Comparison of ENCODE assay signal across 32 cellular contexts in the genomic region with DNA sequence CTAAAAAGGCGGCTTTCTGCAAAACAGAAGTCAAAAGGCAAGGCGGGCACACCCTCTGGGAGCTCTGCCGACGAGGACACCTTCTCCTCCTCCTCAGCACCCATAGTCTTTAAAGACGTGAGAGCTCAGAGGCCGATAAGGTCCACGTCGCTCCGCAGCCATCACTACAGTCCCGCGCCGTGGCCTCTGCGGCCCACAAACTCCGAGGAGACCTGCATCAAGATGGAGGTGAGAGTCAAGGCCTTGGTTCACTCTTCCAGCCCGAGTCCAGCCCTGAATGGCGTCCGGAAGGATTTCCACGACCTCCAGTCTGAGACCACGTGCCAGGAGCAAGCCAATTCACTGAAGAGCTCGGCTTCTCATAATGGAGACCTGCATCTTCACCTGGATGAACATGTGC.
"Had no signal": no experiment of that assay in that cellular context is flagged by ENCODE, and none has a peak within 500 bp of the region (broad histone marks: within the 10 kb centered on the region; RNA-seq: fewer than 3 reads in every experiment).

No MANE protein-coding gene starts in this region.

- H3K27me3 Mint-ChIP-seq: activated B cell treated with CpG ODN at 0.5 μM for 24 hours; activated CD8-positive, alpha-beta T cell treated with anti-CD3 and anti-CD28 coated beads for 36 hours; activated naive CD8-positive, alpha-beta T cell; effector memory CD8-positive, alpha-beta T cell; T-helper 17 cell had no signal

- H3K4me3 Mint-ChIP-seq: activated B cell treated with CpG ODN at 0.5 μM for 24 hours; activated CD8-positive, alpha-beta T cell treated with anti-CD3 and anti-CD28 coated beads for 36 hours; activated naive CD8-positive, alpha-beta T cell; activated T-cell treated with anti-CD3 and anti-CD28 coated beads, Interleukin-2, amount 50 U/mL, for 4 hours; activated T-helper 17 cell treated with anti-CD3 and anti-CD28 coated beads, Interleukin-2, amount 50 U/mL, for 72 hours; effector memory CD8-positive, alpha-beta T cell; T-helper 17 cell; T-helper 2 cell treated with Interferon-gamma antibody and Interleukin-4, amounts not matched to agents 5 μg/mL and 100 μg/mL, for 36 hours had no signal

- H3K4me1 Mint-ChIP-seq: activated T-helper 17 cell treated with anti-CD3 and anti-CD28 coated beads, Interleukin-2, amount 50 U/mL, for 72 hours had no signal

- H3K27ac ChIP-seq: body of pancreas, esophagus muscularis mucosa, foreskin keratinocyte, gastrocnemius medialis, heart left ventricle, WERI-Rb-1 had no signal

- H3K36me3 ChIP-seq: WERI-Rb-1 had no signal

- H3K36me3 Mint-ChIP-seq: activated naive CD8-positive, alpha-beta T cell had no signal

- DNase-seq: activated B cell treated with CpG ODN at 0.5 μM for 24 hours; activated CD4-positive, alpha-beta T cell treated with anti-CD3 and anti-CD28 coated beads for 48 hours; activated CD4-positive, alpha-beta T cell treated with anti-CD3 and anti-CD28 coated beads, Interleukin-2, amount 50 U/mL, for 1 hour; activated CD4-positive, alpha-beta T cell treated with anti-CD3 and anti-CD28 coated beads, Interleukin-2, amount 50 U/mL, for 48 hours; activated CD8-positive, alpha-beta memory T cell treated with anti-CD3 and anti-CD28 coated beads for 24 hours; activated CD8-positive, alpha-beta T cell treated with anti-CD3 and anti-CD28 coated beads for 36 hours; activated effector memory CD4-positive, alpha-beta T cell treated with Interleukin-2 at 50 U/mL for 16 hours; activated gamma-delta T cell treated with Interleukin-2 at 50 U/mL for 16 hours; activated naive CD4-positive, alpha-beta T cell treated with anti-CD3 and anti-CD28 coated beads, Interleukin-2, amount 50 U/mL, for 16 hours; activated naive CD4-positive, alpha-beta T cell treated with Interleukin-2 at 50 U/mL for 16 hours; activated T-cell treated with anti-CD3 and anti-CD28 coated beads, Interleukin-2, amount 50 U/mL, for 4 hours; amniotic stem cell; aorta; body of pancreas; caudate nucleus; cortex of kidney; dermis blood vessel endothelial cell; effector CD4-positive, alpha-beta T cell; effector memory CD8-positive, alpha-beta T cell; erythroblast; foreskin keratinocyte; gastrocnemius medialis; glutamatergic neuron; heart left ventricle; T-helper 17 cell; T1000; WERI-Rb-1 had no signal

- H3K27me3 ChIP-seq: body of pancreas, esophagus muscularis mucosa, foreskin keratinocyte, gastrocnemius medialis, heart left ventricle had no signal

- H3K9me3 ChIP-seq: body of pancreas, esophagus muscularis mucosa, gastrocnemius medialis, heart left ventricle had no signal

- H3K4me3 ChIP-seq: body of pancreas, esophagus muscularis mucosa, gastrocnemius medialis, heart left ventricle had no signal

- H3K9me3 Mint-ChIP-seq: activated B cell treated with CpG ODN at 0.5 μM for 24 hours; activated CD8-positive, alpha-beta T cell treated with anti-CD3 and anti-CD28 coated beads for 36 hours; activated T-cell treated with anti-CD3 and anti-CD28 coated beads, Interleukin-2, amount 50 U/mL, for 4 hours; activated T-helper 17 cell treated with anti-CD3 and anti-CD28 coated beads, Interleukin-2, amount 50 U/mL, for 72 hours; effector memory CD8-positive, alpha-beta T cell; T-helper 2 cell treated with Interferon-gamma antibody and Interleukin-4, amounts not matched to agents 5 μg/mL and 100 μg/mL, for 36 hours had no signal

- H3K27ac Mint-ChIP-seq: activated B cell treated with CpG ODN at 0.5 μM for 24 hours; activated CD8-positive, alpha-beta T cell treated with anti-CD3 and anti-CD28 coated beads for 36 hours; activated naive CD8-positive, alpha-beta T cell; activated T-helper 17 cell treated with anti-CD3 and anti-CD28 coated beads, Interleukin-2, amount 50 U/mL, for 72 hours; effector memory CD8-positive, alpha-beta T cell; T-helper 17 cell; T-helper 2 cell treated with Interferon-gamma antibody and Interleukin-4, amounts not matched to agents 5 μg/mL and 100 μg/mL, for 36 hours had no signal

- ATAC-seq: activated CD4-positive, CD25-positive, alpha-beta regulatory T cell treated with anti-CD3 and anti-CD28 coated beads, Interleukin-2, amount 50 U/mL, for 24 hours; activated CD8-positive, alpha-beta T cell treated with anti-CD3 and anti-CD28 coated beads for 36 hours; activated T-cell treated with anti-CD3 and anti-CD28 coated beads, Interleukin-2, amount 50 U/mL, for 4 hours; activated T-helper 17 cell treated with anti-CD3 and anti-CD28 coated beads, Interleukin-2, amount 50 U/mL, for 72 hours; body of pancreas; effector memory CD8-positive, alpha-beta T cell; foreskin keratinocyte; gastrocnemius medialis; T-helper 17 cell had no signal
